ENCODE assay signal across 18 cellular contexts in the genomic region with DNA sequence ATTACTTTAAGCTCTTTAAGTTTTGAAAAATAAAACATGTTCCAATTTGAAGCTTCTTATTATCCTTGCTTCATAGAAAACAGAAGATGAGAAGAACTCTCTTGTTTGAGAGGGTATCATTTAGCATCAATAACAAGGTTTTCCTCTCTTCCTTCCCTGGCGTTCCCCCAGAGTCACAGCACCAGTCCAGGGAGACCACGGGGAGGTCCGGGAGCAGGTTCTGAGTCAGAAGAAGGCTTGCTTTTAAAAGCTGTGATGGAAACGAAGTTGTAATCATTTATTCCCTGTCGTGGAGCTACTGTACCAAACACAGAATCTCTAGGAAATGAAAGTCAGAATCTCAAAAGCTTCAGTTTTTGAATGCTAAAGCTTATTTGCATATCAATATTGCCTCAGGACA.
"Had no signal": no experiment of that assay in that cellular context is flagged by ENCODE, and none has a peak within 500 bp of the region (broad histone marks: within the 10 kb centered on the region; RNA-seq: fewer than 3 reads in every experiment).

No MANE protein-coding gene starts in this region.

- H3K4me1 ChIP-seq: ascending aorta, heart left ventricle, prostate gland had no signal

- H3K27ac ChIP-seq: ascending aorta, heart left ventricle, lower lobe of right lung, prostate gland, skin epidermis had no signal

- ATAC-seq: activated CD4-positive, CD25-positive, alpha-beta regulatory T cell treated with anti-CD3 and anti-CD28 coated beads, Interleukin-2, amount 50 U/mL, for 24 hours; activated T-helper 17 cell treated with anti-CD3 and anti-CD28 coated beads, Interleukin-2, amount 50 U/mL, for 72 hours; heart left ventricle; left cardiac atrium; lower lobe of right lung; right cardiac atrium had no signal

- H3K36me3 ChIP-seq: ascending aorta, heart left ventricle, lower lobe of right lung, prostate gland had no signal

- DNase-seq: activated CD4-positive, alpha-beta T cell treated with anti-CD3 and anti-CD28 coated beads, Interleukin-2, amount 50 U/mL, for 1 hour; activated CD8-positive, alpha-beta memory T cell treated with anti-CD3 and anti-CD28 coated beads for 24 hours; activated naive CD4-positive, alpha-beta T cell treated with Interleukin-2 at 50 U/mL for 16 hours; heart left ventricle; left cardiac atrium; lower lobe of right lung; midbrain; right cardiac atrium; stimulated activated CD4-positive, alpha-beta T cell treated with anti-CD3 and anti-CD28 coated beads, Interleukin-4, amount 100 ng/mL, for 24 hours; stimulated activated naive CD4-positive, alpha-beta T cell; substantia nigra; T1000 had no signal

- H3K9me3 ChIP-seq: ascending aorta, lower lobe of right lung, prostate gland had no signal

- H3K4me3 ChIP-seq: ascending aorta, heart left ventricle, lower lobe of right lung, prostate gland, skin epidermis had no signal

- H3K27me3 ChIP-seq: ascending aorta had no signal

- FAIRE-seq: bronchial epithelial cell had no signal
